ENCODE assay signal across 1 cellular context in the genomic region with DNA sequence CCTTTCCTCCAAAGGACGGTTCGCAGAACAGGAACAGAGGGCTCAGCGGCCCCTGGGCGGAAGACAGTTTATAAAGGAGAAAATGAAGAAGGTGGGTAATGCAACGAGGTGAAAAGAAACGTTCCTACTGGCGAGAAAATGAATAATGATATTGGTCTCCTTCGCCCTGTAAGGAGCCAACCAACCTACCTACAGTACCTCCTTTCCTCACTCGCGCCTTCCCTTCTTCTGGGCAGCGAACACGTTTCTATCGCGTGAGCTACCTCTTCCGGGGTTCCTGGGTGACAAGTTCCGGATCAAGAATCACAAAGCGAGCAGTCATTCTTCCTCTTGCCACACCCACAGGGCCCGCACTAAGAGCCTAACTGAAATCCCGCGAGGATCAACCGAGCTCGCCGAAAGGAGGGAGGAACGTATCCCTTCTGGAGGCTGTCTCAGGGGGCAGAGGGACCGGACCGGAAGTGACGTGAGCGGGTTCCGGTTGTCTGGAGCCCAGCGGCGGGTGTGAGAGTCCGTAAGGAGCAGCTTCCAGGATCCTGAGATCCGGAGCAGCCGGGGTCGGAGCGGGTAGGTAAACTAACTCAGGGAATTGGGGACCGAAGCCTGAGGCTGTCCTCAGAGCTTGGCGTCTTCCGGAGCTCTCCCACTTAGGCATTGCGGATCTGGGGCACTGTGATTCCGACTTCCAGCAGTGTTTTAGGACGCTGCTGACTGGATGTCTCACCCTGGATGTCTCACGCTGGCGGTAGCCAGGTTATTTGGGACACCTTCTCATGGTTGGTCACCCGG.
A peak's percentile ranks its signal among the peaks of the same experiment; 100 is the strongest.
TF ChIP-seq lines count a peak whose summit lies in the region.

PTRH2 (minus strand) TSS at position 249 of the 789 bp plus-strand sequence. CDS start 9,452 bp downstream, outside the sequence.
VMP1 (plus strand) TSS at position 473 of the 789 bp plus-strand sequence. CDS start 23,793 bp downstream, outside the sequence.

TF ChIP-seq in HepG2, 621 proteins besides CTCF, POLR2A, EP300 and RAD21 (continued from another document and continues in another):
- TF ChIP-seq, protein P1, sequence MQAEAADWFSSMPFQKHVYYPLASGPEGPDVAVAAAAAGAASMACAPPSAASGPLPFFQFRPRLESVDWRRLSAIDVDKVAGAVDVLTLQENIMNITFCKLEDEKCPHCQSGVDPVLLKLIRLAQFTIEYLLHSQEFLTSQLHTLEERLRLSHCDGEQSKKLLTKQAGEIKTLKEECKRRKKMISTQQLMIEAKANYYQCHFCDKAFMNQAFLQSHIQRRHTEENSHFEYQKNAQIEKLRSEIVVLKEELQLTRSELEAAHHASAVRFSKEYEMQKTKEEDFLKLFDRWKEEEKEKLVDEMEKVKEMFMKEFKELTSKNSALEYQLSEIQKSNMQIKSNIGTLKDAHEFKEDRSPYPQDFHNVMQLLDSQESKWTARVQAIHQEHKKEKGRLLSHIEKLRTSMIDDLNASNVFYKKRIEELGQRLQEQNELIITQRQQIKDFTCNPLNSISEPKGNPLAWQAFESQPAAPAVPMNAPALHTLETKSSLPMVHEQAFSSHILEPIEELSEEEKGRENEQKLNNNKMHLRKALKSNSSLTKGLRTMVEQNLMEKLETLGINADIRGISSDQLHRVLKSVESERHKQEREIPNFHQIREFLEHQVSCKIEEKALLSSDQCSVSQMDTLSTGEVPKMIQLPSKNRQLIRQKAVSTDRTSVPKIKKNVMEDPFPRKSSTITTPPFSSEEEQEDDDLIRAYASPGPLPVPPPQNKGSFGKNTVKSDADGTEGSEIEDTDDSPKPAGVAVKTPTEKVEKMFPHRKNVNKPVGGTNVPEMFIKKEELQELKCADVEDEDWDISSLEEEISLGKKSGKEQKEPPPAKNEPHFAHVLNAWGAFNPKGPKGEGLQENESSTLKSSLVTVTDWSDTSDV (CRISPR knock-in tag; IDR thresholded peaks at IDR 0.05): peak; percentile 58; the same call in 1 of the 2 replicates
- peak; percentile 81; the same call in 1 of the 2 replicates for TF ChIP-seq CC2D1A (CRISPR knock-in tag; IDR thresholded peaks at IDR 0.05)
- no peak; the same call in 1 of the 2 replicates for TF ChIP-seq ZMYM2 (CRISPR knock-in tag; IDR thresholded peaks at IDR 0.05)
- no peak for TF ChIP-seq ZNF670 (CRISPR knock-in tag; IDR thresholded peaks at IDR 0.05; ENCODE audit: borderline replicate concordance)
- no peak; the same call in 1 of the 2 replicates for TF ChIP-seq ZC3H13 (CRISPR knock-in tag; IDR thresholded peaks at IDR 0.05)
- TF ChIP-seq MAZ (IDR thresholded peaks at IDR 0.05; ENCODE audit: borderline replicate concordance, low read depth, low read length): peak; percentile 8; the same call in 1 of the 2 replicates
- TF ChIP-seq MAZ (CRISPR knock-in tag; IDR thresholded peaks at IDR 0.05; ENCODE audit: low read depth): no peak; the same call in 1 of the 2 replicates
- TF ChIP-seq, protein P2, sequence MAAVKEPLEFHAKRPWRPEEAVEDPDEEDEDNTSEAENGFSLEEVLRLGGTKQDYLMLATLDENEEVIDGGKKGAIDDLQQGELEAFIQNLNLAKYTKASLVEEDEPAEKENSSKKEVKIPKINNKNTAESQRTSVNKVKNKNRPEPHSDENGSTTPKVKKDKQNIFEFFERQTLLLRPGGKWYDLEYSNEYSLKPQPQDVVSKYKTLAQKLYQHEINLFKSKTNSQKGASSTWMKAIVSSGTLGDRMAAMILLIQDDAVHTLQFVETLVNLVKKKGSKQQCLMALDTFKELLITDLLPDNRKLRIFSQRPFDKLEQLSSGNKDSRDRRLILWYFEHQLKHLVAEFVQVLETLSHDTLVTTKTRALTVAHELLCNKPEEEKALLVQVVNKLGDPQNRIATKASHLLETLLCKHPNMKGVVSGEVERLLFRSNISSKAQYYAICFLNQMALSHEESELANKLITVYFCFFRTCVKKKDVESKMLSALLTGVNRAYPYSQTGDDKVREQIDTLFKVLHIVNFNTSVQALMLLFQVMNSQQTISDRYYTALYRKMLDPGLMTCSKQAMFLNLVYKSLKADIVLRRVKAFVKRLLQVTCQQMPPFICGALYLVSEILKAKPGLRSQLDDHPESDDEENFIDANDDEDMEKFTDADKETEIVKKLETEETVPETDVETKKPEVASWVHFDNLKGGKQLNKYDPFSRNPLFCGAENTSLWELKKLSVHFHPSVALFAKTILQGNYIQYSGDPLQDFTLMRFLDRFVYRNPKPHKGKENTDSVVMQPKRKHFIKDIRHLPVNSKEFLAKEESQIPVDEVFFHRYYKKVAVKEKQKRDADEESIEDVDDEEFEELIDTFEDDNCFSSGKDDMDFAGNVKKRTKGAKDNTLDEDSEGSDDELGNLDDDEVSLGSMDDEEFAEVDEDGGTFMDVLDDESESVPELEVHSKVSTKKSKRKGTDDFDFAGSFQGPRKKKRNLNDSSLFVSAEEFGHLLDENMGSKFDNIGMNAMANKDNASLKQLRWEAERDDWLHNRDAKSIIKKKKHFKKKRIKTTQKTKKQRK (IDR thresholded peaks at IDR 0.05; ENCODE audit: low read length): no peak
- TF ChIP-seq NFATC3 (CRISPR knock-in tag; IDR thresholded peaks at IDR 0.05): no peak
- TF ChIP-seq BATF2 (CRISPR knock-in tag; IDR thresholded peaks at IDR 0.05): no peak
- TF ChIP-seq, protein P3, sequence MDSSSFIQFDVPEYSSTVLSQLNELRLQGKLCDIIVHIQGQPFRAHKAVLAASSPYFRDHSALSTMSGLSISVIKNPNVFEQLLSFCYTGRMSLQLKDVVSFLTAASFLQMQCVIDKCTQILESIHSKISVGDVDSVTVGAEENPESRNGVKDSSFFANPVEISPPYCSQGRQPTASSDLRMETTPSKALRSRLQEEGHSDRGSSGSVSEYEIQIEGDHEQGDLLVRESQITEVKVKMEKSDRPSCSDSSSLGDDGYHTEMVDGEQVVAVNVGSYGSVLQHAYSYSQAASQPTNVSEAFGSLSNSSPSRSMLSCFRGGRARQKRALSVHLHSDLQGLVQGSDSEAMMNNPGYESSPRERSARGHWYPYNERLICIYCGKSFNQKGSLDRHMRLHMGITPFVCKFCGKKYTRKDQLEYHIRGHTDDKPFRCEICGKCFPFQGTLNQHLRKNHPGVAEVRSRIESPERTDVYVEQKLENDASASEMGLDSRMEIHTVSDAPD (CRISPR knock-in tag; IDR thresholded peaks at IDR 0.05): no peak
- TF ChIP-seq ZNF879 (CRISPR knock-in tag; IDR thresholded peaks at IDR 0.05): peak; percentile 69; the same call in 1 of the 2 replicates
- TF ChIP-seq FLYWCH1 (CRISPR knock-in tag; IDR thresholded peaks at IDR 0.05): no peak
- TF ChIP-seq, protein P4, sequence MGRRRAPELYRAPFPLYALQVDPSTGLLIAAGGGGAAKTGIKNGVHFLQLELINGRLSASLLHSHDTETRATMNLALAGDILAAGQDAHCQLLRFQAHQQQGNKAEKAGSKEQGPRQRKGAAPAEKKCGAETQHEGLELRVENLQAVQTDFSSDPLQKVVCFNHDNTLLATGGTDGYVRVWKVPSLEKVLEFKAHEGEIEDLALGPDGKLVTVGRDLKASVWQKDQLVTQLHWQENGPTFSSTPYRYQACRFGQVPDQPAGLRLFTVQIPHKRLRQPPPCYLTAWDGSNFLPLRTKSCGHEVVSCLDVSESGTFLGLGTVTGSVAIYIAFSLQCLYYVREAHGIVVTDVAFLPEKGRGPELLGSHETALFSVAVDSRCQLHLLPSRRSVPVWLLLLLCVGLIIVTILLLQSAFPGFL (CRISPR knock-in tag; IDR thresholded peaks at IDR 0.05): no peak
- peak; percentile 84; the same call in 1 of the 2 replicates for TF ChIP-seq ZNF749 (CRISPR knock-in tag; IDR thresholded peaks at IDR 0.05; ENCODE audit: borderline replicate concordance)
- TF ChIP-seq SNAPC2 (CRISPR knock-in tag; IDR thresholded peaks at IDR 0.05): peak; percentile 61; the same call in 1 of the 2 replicates
- TF ChIP-seq ZKSCAN5 (CRISPR knock-in tag; IDR thresholded peaks at IDR 0.05): no peak
- TF ChIP-seq STAG1 (CRISPR knock-in tag; IDR thresholded peaks at IDR 0.05): no peak
- TF ChIP-seq HOXA3 (CRISPR knock-in tag; IDR thresholded peaks at IDR 0.05): no peak; the same call in none of the 2 replicates
- peak; percentile 73 for TF ChIP-seq MIER2 (CRISPR knock-in tag; IDR thresholded peaks at IDR 0.05)
- no peak for TF ChIP-seq ZNF577 (CRISPR knock-in tag; IDR thresholded peaks at IDR 0.05; ENCODE audit: borderline replicate concordance, low read depth)
- TF ChIP-seq ZNF644 (CRISPR knock-in tag; IDR thresholded peaks at IDR 0.05; ENCODE audit: low read depth): no peak
- 0 out of 2 replicates have a peak, but pooled peaks have one; percentile 27 for TF ChIP-seq FOXO4 (CRISPR knock-in tag; conservative IDR thresholded peaks at IDR 0.05)
- no peak; the same call in 1 of the 2 replicates for TF ChIP-seq E2F5 (CRISPR knock-in tag; conservative IDR thresholded peaks at IDR 0.05)
- TF ChIP-seq, protein P5, sequence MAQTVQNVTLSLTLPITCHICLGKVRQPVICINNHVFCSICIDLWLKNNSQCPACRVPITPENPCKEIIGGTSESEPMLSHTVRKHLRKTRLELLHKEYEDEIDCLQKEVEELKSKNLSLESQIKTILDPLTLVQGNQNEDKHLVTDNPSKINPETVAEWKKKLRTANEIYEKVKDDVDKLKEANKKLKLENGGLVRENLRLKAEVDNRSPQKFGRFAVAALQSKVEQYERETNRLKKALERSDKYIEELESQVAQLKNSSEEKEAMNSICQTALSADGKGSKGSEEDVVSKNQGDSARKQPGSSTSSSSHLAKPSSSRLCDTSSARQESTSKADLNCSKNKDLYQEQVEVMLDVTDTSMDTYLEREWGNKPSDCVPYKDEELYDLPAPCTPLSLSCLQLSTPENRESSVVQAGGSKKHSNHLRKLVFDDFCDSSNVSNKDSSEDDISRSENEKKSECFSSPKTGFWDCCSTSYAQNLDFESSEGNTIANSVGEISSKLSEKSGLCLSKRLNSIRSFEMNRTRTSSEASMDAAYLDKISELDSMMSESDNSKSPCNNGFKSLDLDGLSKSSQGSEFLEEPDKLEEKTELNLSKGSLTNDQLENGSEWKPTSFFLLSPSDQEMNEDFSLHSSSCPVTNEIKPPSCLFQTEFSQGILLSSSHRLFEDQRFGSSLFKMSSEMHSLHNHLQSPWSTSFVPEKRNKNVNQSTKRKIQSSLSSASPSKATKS (CRISPR knock-in tag; IDR thresholded peaks at IDR 0.05): peak; percentile 78; the same call in 1 of the 2 replicates
- peak; percentile 51; the same call in 1 of the 2 replicates for TF ChIP-seq MTERF4 (CRISPR knock-in tag; IDR thresholded peaks at IDR 0.05)
- TF ChIP-seq TRIM22 (IDR thresholded peaks at IDR 0.05): no peak
- TF ChIP-seq, protein P6, sequence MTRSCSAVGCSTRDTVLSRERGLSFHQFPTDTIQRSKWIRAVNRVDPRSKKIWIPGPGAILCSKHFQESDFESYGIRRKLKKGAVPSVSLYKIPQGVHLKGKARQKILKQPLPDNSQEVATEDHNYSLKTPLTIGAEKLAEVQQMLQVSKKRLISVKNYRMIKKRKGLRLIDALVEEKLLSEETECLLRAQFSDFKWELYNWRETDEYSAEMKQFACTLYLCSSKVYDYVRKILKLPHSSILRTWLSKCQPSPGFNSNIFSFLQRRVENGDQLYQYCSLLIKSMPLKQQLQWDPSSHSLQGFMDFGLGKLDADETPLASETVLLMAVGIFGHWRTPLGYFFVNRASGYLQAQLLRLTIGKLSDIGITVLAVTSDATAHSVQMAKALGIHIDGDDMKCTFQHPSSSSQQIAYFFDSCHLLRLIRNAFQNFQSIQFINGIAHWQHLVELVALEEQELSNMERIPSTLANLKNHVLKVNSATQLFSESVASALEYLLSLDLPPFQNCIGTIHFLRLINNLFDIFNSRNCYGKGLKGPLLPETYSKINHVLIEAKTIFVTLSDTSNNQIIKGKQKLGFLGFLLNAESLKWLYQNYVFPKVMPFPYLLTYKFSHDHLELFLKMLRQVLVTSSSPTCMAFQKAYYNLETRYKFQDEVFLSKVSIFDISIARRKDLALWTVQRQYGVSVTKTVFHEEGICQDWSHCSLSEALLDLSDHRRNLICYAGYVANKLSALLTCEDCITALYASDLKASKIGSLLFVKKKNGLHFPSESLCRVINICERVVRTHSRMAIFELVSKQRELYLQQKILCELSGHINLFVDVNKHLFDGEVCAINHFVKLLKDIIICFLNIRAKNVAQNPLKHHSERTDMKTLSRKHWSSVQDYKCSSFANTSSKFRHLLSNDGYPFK (CRISPR knock-in tag; IDR thresholded peaks at IDR 0.05; ENCODE audit: borderline replicate concordance): peak; percentile 92
- TF ChIP-seq NR2F1 (CRISPR knock-in tag; IDR thresholded peaks at IDR 0.05): no peak
- no peak for TF ChIP-seq TRIM24 (CRISPR knock-in tag; IDR thresholded peaks at IDR 0.05)
- TF ChIP-seq CENPT (CRISPR knock-in tag; IDR thresholded peaks at IDR 0.05; ENCODE audit: low read depth): no peak; the same call in 1 of the 2 replicates
